Comparison of ENCODE assay signal across 8 cellular contexts in genomic region chr6:110873981-110874879, GRCh38. TPM values are rescaled to one million over a fixed set of nuclear protein-coding genes. Genes with fewer than 3 reads are reported as not detected.
DNase-seq lines count a peak whose midpoint lies in the region; ATAC-seq and TF ChIP-seq lines count a peak whose summit lies in the region.

Gene AMD1 (plus strand): TSS chr6:110874785. CDS start chr6:110875106, 321 bp downstream.

- H3K36me3 ChIP-seq in MG63: peaks cover 13% of the 10 kb centered on the region

- H3K4me1 Mint-ChIP-seq in H9 (peaks cover 27 to 31% of the 10 kb centered on the region in 2 experiments), nephron progenitor cell (peaks cover 41% of the 10 kb centered on the region)
- peaks cover 26% of the 10 kb centered on the region for H3K4me1 Mint-ChIP-seq in stimulated activated naive CD8-positive, alpha-beta T cell treated with anti-CD3 and anti-CD28 coated beads, Interleukin-15, amount 100 ng/mL, for 72 hours

- H4K8ac ChIP-seq in H9 (replicated peaks; ENCODE audit: insufficient read length, low read depth, low read length): no peak within 1 kb of the TSS

- H4K5ac ChIP-seq in H9 (ENCODE audit: insufficient read length, low read depth, low read length): peak within 1 kb of the TSS; percentile 69

- peaks cover 46% of the 10 kb centered on the region for H3K79me2 ChIP-seq in H9 (ENCODE audit: insufficient read depth, low read length)

- peak within 1 kb of the TSS; percentile 94 for H3K14ac ChIP-seq in H9 (ENCODE audit: insufficient read depth, low read length)

- H3K27ac Mint-ChIP-seq in H9 (peak within 1 kb of the TSS; percentile 98 to 99 (median 99)), nephron progenitor cell (peak within 1 kb of the TSS; percentile 99)
- H3K27ac Mint-ChIP-seq in stimulated activated naive CD8-positive, alpha-beta T cell treated with anti-CD3 and anti-CD28 coated beads, Interleukin-15, amount 100 ng/mL, for 72 hours: peak within 1 kb of the TSS; percentile 99

- peak within 1 kb of the TSS; percentile 93 for H3K4me3 ChIP-seq in MG63
- H3K4me3 ChIP-seq in fibroblast of the aortic adventitia (ENCODE audit: low read depth, low read length): peak within 1 kb of the TSS; percentile 85

- H4K91ac ChIP-seq in H9 (ENCODE audit: insufficient read length, low read depth, low read length): no peak within 1 kb of the TSS

- H3K36me3 Mint-ChIP-seq in H9 (ENCODE audit: insufficient read depth in 1 of 3, low read depth in 3 of 3) (peaks cover 0 to 11% (median 6%) of the 10 kb centered on the region in 3 experiments; a peak in 4 of 7 replicates), nephron progenitor cell (ENCODE audit: low read depth) (no peaks in the 10 kb centered on the region)

- H3K4me1 ChIP-seq in H9 (ENCODE audit: insufficient read depth, low read length): no peaks in the 10 kb centered on the region

- peak within 1 kb of the TSS; percentile 85 for H3K18ac ChIP-seq in H9 (ENCODE audit: insufficient read length, low read depth, low read length)

- ATAC-seq in stimulated activated naive CD8-positive, alpha-beta T cell treated with anti-CD3 and anti-CD28 coated beads, Interleukin-15, amount 100 ng/mL, for 72 hours: peak; percentile 85

- TF ChIP-seq CTCF in H9 (conservative IDR thresholded peaks at IDR 0.05): no peak
- TF ChIP-seq CTCF in fibroblast of the aortic adventitia (IDR thresholded peaks at IDR 0.05; ENCODE audit: insufficient read depth, low read length): no peak
- no peak for TF ChIP-seq CTCF in nephron progenitor cell (IDR thresholded peaks at IDR 0.05)

- no peaks in the 10 kb centered on the region for H3K79me1 ChIP-seq in H9 (ENCODE audit: insufficient read depth, low read depth, low read length, poor library complexity, severe bottlenecking)

- H2BK20ac ChIP-seq in H9 (ENCODE audit: low read depth, low read length, poor library complexity, severe bottlenecking): no peak within 1 kb of the TSS

- peak within 1 kb of the TSS; percentile 97 to 98 for H3K4me3 Mint-ChIP-seq in H9
- peak within 1 kb of the TSS; percentile 95 for H3K4me3 Mint-ChIP-seq in nephron progenitor cell
- peak within 1 kb of the TSS; percentile 92 to 95 for H3K4me3 Mint-ChIP-seq in stimulated activated naive CD8-positive, alpha-beta T cell treated with anti-CD3 and anti-CD28 coated beads, Interleukin-15, amount 100 ng/mL, for 72 hours

- H2AFZ ChIP-seq in H9 (ENCODE audit: low read length): no peak within 1 kb of the TSS

- H3K9me3 ChIP-seq in H9 (ENCODE audit: control insufficient read depth, low read depth, low read length) (no peaks in the 10 kb centered on the region), MG63 (no peaks in the 10 kb centered on the region)

- peak within 1 kb of the TSS; percentile 9 for H2BK5ac ChIP-seq in H9 (ENCODE audit: insufficient read length, low read length)

- H3K4ac ChIP-seq in H9 (ENCODE audit: low read depth, low read length): no peak within 1 kb of the TSS; the same call in 1 of the 2 replicates

- peak within 1 kb of the TSS; percentile 40 for H2BK12ac ChIP-seq in H9 (ENCODE audit: insufficient read length, low read depth, low read length)

- peak within 1 kb of the TSS; percentile 25 for H2BK120ac ChIP-seq in H9 (ENCODE audit: low read depth, low read length, poor library complexity, severe bottlenecking)

- peak; percentile 99 for DNase-seq in ELR (ENCODE audit: low read depth)
- DNase-seq in H9: peak; percentile 96
- DNase-seq in MG63: peak; percentile 99
- peak; percentile 90 for DNase-seq in SHP77 treated with DMSO at 0.1 percent for 48 hours (lab: John Stamatoyannopoulos, UW)
- peak; percentile 98 for DNase-seq in activated effector memory CD4-positive, alpha-beta T cell treated with anti-CD3 and anti-CD28 coated beads, Interleukin-2, amount 50 U/mL, for 16 hours
- peak; percentile 98 for DNase-seq in fibroblast of the aortic adventitia (ENCODE audit: low read depth)
- peak; percentile 93 for DNase-seq in nephron progenitor cell
- DNase-seq in stimulated activated naive CD8-positive, alpha-beta T cell treated with anti-CD3 and anti-CD28 coated beads, Interleukin-15, amount 100 ng/mL, for 72 hours: peak; percentile 93 to 96

- no peaks in the 10 kb centered on the region for H3K27me3 ChIP-seq in H9 (ENCODE audit: insufficient read depth, low read length)
- no peaks in the 10 kb centered on the region for H3K27me3 ChIP-seq in MG63

- no peak within 1 kb of the TSS for H2AK5ac ChIP-seq in H9 (ENCODE audit: insufficient read length, low read length)

- no peaks in the 10 kb centered on the region for H4K20me1 ChIP-seq in H9 (ENCODE audit: control insufficient read depth, insufficient read depth, insufficient read length)

- no peak within 1 kb of the TSS for H3T11ph ChIP-seq in H9 (ENCODE audit: low read length)

- H3K23ac ChIP-seq in H9 (ENCODE audit: insufficient read length, low read depth, low read length): no peak within 1 kb of the TSS

- H3K23me2 ChIP-seq in H9 (ENCODE audit: insufficient read length, low read depth, low read length, poor library complexity, severe bottlenecking): peaks cover 4% of the 10 kb centered on the region

- H3K56ac ChIP-seq in H9 (ENCODE audit: insufficient read length, low read depth, low read length): peak within 1 kb of the TSS; percentile 19

- WGBS in H9 (ENCODE audit: extremely low coverage, insufficient read length, low lambda C conversion rate): no CpG with 5 or more reads among the region's 59 CpGs

- peaks cover 2 to 8% of the 10 kb centered on the region in 2 experiments; a peak in 4 of 5 replicates for H3K9me3 Mint-ChIP-seq in H9
- peaks cover 3% of the 10 kb centered on the region for H3K9me3 Mint-ChIP-seq in nephron progenitor cell
- no peaks in the 10 kb centered on the region for H3K9me3 Mint-ChIP-seq in stimulated activated naive CD8-positive, alpha-beta T cell treated with anti-CD3 and anti-CD28 coated beads, Interleukin-15, amount 100 ng/mL, for 72 hours

- H3K27ac ChIP-seq in H9 (ENCODE audit: insufficient read length, low read depth, low read length): peak within 1 kb of the TSS; percentile 74

- H3K9ac ChIP-seq in H9 (ENCODE audit: extremely low read depth, insufficient read length, low read length): peak within 1 kb of the TSS; percentile 98

- H3K27me3 Mint-ChIP-seq in H9 (ENCODE audit: low read depth) (peaks cover 3% of the 10 kb centered on the region; the same call in 1 of the 2 replicates), nephron progenitor cell (ENCODE audit: low read depth, poor library complexity) (peaks cover 2% of the 10 kb centered on the region)
- H3K27me3 Mint-ChIP-seq in stimulated activated naive CD8-positive, alpha-beta T cell treated with anti-CD3 and anti-CD28 coated beads, Interleukin-15, amount 100 ng/mL, for 72 hours: no peaks in the 10 kb centered on the region

- no peak within 1 kb of the TSS for H2BK15ac ChIP-seq in H9 (ENCODE audit: low read depth, low read length)

- peak within 1 kb of the TSS; percentile 92 for H3K4me2 ChIP-seq in H9 (ENCODE audit: insufficient read depth, insufficient read length, low read length)

RNA-seq across cellular contexts. Expression of gene AMD1, which starts in this region (rescaled TPM):
- 162 and 166 TPM in 2 replicates for total RNA-seq in H9 (2021)
- total RNA-seq in MG63 (2014; rRNA removed; shearing (Covaris generic); ENCODE audit: low replicate concordance): 46.5 and 50.5 TPM in 2 replicates
- total RNA-seq in fibroblast of the aortic adventitia (ENCODE audit: low replicate concordance): 61.1 and 99.1 TPM in 2 replicates

Comparison
In these comparisons a context has a peak if more than half of its experiments do, and no peak if none do; other contexts are left out.
1. Peak in every context shown above with its lines: DNase-seq, ATAC-seq, H3K4me3 ChIP-seq and H3K27ac ChIP-seq.